ENCODE assay signal across 25 cellular contexts in the genomic region with DNA sequence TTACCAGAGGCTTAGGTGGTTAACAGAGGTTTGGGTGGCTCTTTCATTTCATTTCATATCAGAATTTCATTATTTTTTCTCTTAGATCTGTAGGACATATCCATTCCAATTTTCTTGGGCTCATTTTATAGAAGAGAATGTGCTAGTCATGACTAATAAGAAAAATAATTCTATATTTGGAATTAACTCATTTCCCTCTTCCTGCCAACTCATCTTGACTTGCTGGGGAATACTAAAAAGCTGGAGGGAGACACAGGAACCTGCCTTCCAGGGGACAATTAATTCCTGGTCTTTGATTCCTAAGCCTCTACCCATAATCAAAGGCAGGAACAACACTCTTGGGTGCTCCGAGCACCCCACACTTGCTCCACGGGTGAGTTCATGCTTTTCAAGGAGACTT.
A peak's percentile ranks its signal among the peaks of the same experiment; 100 is the strongest.
DNase-seq lines count a peak whose midpoint lies in the region; ATAC-seq and TF ChIP-seq lines count a peak whose summit lies in the region.
"Had no signal": no experiment of that assay in that cellular context is flagged by ENCODE, and none has a peak within 500 bp of the region (broad histone marks: within the 10 kb centered on the region; RNA-seq: fewer than 3 reads in every experiment).

No MANE protein-coding gene starts in this region.

- TF ChIP-seq EP300 in gastroesophageal sphincter (IDR thresholded peaks at IDR 0.05): no peak

- H3K4me3 ChIP-seq in RWPE2 (ENCODE audit: severe bottlenecking) (no peak overlapping the region), epithelial cell of esophagus (ENCODE audit: low read length) (no peak overlapping the region), gastroesophageal sphincter (no peak overlapping the region)
- H3K4me3 ChIP-seq: cardiac muscle cell, esophagus muscularis mucosa, GM23338, hepatocyte, transverse colon had no signal

- DNase-seq in GM03348 (ENCODE audit: low spot score): peak; percentile 42
- DNase-seq in RWPE2 (ENCODE audit: low spot score): no peak
- peak; percentile 28 for DNase-seq in epithelial cell of esophagus (ENCODE audit: low read depth)
- no peak for DNase-seq in head of caudate nucleus
- DNase-seq in activated T-helper 1 cell treated with anti-CD3 and anti-CD28 coated beads, Interleukin-12 subunit alpha, Interleukin-12 subunit beta, Interleukin-2, Interleukin-4 antibody, amounts not matched to agents 30 ng/mL and 10 ng/mL and 1 ng/mL, durations not matched to agents 14 hours and 24 hours and 36 hours (ENCODE audit: low spot score): no peak
- DNase-seq: activated CD4-positive, CD25-positive, alpha-beta regulatory T cell treated with anti-CD3 and anti-CD28 coated beads, Interleukin-2, amount 50 U/mL, for 72 hours; activated naive CD8-positive, alpha-beta T cell treated with anti-CD3 and anti-CD28 coated beads, Interleukin-2, amount 10 ng/mL, durations not matched to agents 7 days and 5 days; BE2C; COR-L47; naive thymus-derived CD8-positive, alpha-beta T cell; NCI-H1694; NCI-H774; stimulated activated CD4-positive, alpha-beta T cell treated with anti-CD3 and anti-CD28 coated beads, Interleukin-1b, Interleukin-23, amount 100 ng/mL, for 48 hours; stimulated activated naive CD4-positive, alpha-beta T cell treated with Interleukin-2 at 50 U/mL for 16 hours; T-helper 9 cell; transverse colon had no signal

- no peaks in the 10 kb centered on the region for H3K9me3 ChIP-seq in RWPE2 (ENCODE audit: severe bottlenecking)
- peaks cover 0 to 5% (median 0%) of the 10 kb centered on the region in 3 donors for H3K9me3 ChIP-seq in gastroesophageal sphincter
- H3K9me3 ChIP-seq: BE2C, transverse colon had no signal

- 70 to 80% methylated on average over 2 of the region's 2 CpGs for WGBS in gastroesophageal sphincter (ENCODE audit: low coverage in 1 of 2), 2 donors

- ATAC-seq in RWPE2 (ENCODE audit: low read depth) (peak; percentile 52; the same call in 1 of the 3 replicates), HG03039 (IDR thresholded peaks at IDR 0.05; ENCODE audit: unreplicated experiment) (no peak), gastroesophageal sphincter (no peak)
- ATAC-seq: GM23338; naive thymus-derived CD8-positive, alpha-beta T cell had no signal

- H3K27me3 ChIP-seq in RWPE2 (ENCODE audit: insufficient read depth, poor library complexity, severe bottlenecking): no peaks in the 10 kb centered on the region
- H3K27me3 ChIP-seq in gastroesophageal sphincter: no peaks in the 10 kb centered on the region
- H3K27me3 ChIP-seq: BE2C, cardiac muscle cell, esophagus muscularis mucosa, hepatocyte, transverse colon had no signal

- TF ChIP-seq CTCF in RWPE2 (IDR thresholded peaks at IDR 0.05; ENCODE audit: poor library complexity, severe bottlenecking) (no peak), epithelial cell of esophagus (IDR thresholded peaks at IDR 0.05; ENCODE audit: insufficient read depth, low read depth, low read length, missing control alignments) (no peak), nephron (IDR thresholded peaks at IDR 0.05; ENCODE audit: unreplicated experiment in 3 of 3) (no peak), gastroesophageal sphincter (IDR thresholded peaks at IDR 0.05) (no peak)

- no peaks in the 10 kb centered on the region for H3K27me3 Mint-ChIP-seq in nephron (ENCODE audit: low read depth)
- H3K27me3 Mint-ChIP-seq in activated T-helper 1 cell treated with anti-CD3 and anti-CD28 coated beads, Interleukin-12 subunit alpha, Interleukin-12 subunit beta, Interleukin-2, Interleukin-4 antibody, amounts not matched to agents 30 ng/mL and 10 ng/mL and 1 ng/mL, durations not matched to agents 14 hours and 24 hours and 36 hours (ENCODE audit: insufficient read depth): no peaks in the 10 kb centered on the region
- H3K27me3 Mint-ChIP-seq: activated naive CD8-positive, alpha-beta T cell treated with anti-CD3 and anti-CD28 coated beads, Interleukin-2, amount 10 ng/mL, durations not matched to agents 7 days and 5 days; memory B cell had no signal

- H3K36me3 Mint-ChIP-seq in nephron (ENCODE audit: low read depth): no peaks in the 10 kb centered on the region
- H3K36me3 Mint-ChIP-seq in activated T-helper 1 cell treated with anti-CD3 and anti-CD28 coated beads, Interleukin-12 subunit alpha, Interleukin-12 subunit beta, Interleukin-2, Interleukin-4 antibody, amounts not matched to agents 30 ng/mL and 10 ng/mL and 1 ng/mL, durations not matched to agents 14 hours and 24 hours and 36 hours (ENCODE audit: low read depth): no peaks in the 10 kb centered on the region
- H3K36me3 Mint-ChIP-seq: activated naive CD8-positive, alpha-beta T cell treated with anti-CD3 and anti-CD28 coated beads, Interleukin-2, amount 10 ng/mL, durations not matched to agents 7 days and 5 days; memory B cell; naive thymus-derived CD8-positive, alpha-beta T cell had no signal

- peaks cover 7% of the 10 kb centered on the region for H3K9me3 Mint-ChIP-seq in nephron
- peaks cover 9% of the 10 kb centered on the region for H3K9me3 Mint-ChIP-seq in activated T-helper 1 cell treated with anti-CD3 and anti-CD28 coated beads, Interleukin-12 subunit alpha, Interleukin-12 subunit beta, Interleukin-2, Interleukin-4 antibody, amounts not matched to agents 30 ng/mL and 10 ng/mL and 1 ng/mL, durations not matched to agents 14 hours and 24 hours and 36 hours
- H3K9me3 Mint-ChIP-seq: activated naive CD8-positive, alpha-beta T cell treated with anti-CD3 and anti-CD28 coated beads, Interleukin-2, amount 10 ng/mL, durations not matched to agents 7 days and 5 days; GM23338 had no signal

- H3K4me1 Mint-ChIP-seq in nephron: no peaks in the 10 kb centered on the region
- no peaks in the 10 kb centered on the region for H3K4me1 Mint-ChIP-seq in activated T-helper 1 cell treated with anti-CD3 and anti-CD28 coated beads, Interleukin-12 subunit alpha, Interleukin-12 subunit beta, Interleukin-2, Interleukin-4 antibody, amounts not matched to agents 30 ng/mL and 10 ng/mL and 1 ng/mL, durations not matched to agents 14 hours and 24 hours and 36 hours (ENCODE audit: low read depth)
- H3K4me1 Mint-ChIP-seq: activated naive CD8-positive, alpha-beta T cell treated with anti-CD3 and anti-CD28 coated beads, Interleukin-2, amount 10 ng/mL, durations not matched to agents 7 days and 5 days; GM23338; memory B cell; naive thymus-derived CD8-positive, alpha-beta T cell had no signal

- peak overlapping the region; percentile 37 for H3K27ac ChIP-seq in RWPE2 (ENCODE audit: poor library complexity, severe bottlenecking)
- H3K27ac ChIP-seq in gastroesophageal sphincter: no peak overlapping the region
- H3K27ac ChIP-seq: cardiac muscle cell, esophagus muscularis mucosa, hepatocyte, parathyroid adenoma, transverse colon had no signal

- TF ChIP-seq POLR2A in gastroesophageal sphincter (IDR thresholded peaks at IDR 0.05): no peak

- intact Hi-C loops in head of caudate nucleus (cut with DNase I): no loop called here
- intact Hi-C loops in activated T-helper 1 cell treated with anti-CD3 and anti-CD28 coated beads, Interleukin-12 subunit alpha, Interleukin-12 subunit beta, Interleukin-2, Interleukin-4 antibody, amounts not matched to agents 30 ng/mL and 10 ng/mL and 1 ng/mL, durations not matched to agents 14 hours and 24 hours and 36 hours (cut with micrococcal nuclease): no loop called here

- no peaks in the 10 kb centered on the region for H3K36me3 ChIP-seq in RWPE2 (ENCODE audit: low read depth)
- no peaks in the 10 kb centered on the region for H3K36me3 ChIP-seq in gastroesophageal sphincter
- H3K36me3 ChIP-seq: BE2C, cardiac muscle cell, esophagus muscularis mucosa, transverse colon had no signal

- H3K27ac Mint-ChIP-seq in nephron: peak overlapping the region; percentile 5 to 54 (median 9)
- no peak overlapping the region for H3K27ac Mint-ChIP-seq in activated T-helper 1 cell treated with anti-CD3 and anti-CD28 coated beads, Interleukin-12 subunit alpha, Interleukin-12 subunit beta, Interleukin-2, Interleukin-4 antibody, amounts not matched to agents 30 ng/mL and 10 ng/mL and 1 ng/mL, durations not matched to agents 14 hours and 24 hours and 36 hours
- H3K27ac Mint-ChIP-seq: activated naive CD8-positive, alpha-beta T cell treated with anti-CD3 and anti-CD28 coated beads, Interleukin-2, amount 10 ng/mL, durations not matched to agents 7 days and 5 days; GM23338; memory B cell; naive thymus-derived CD8-positive, alpha-beta T cell had no signal

- H3K4me3 Mint-ChIP-seq in nephron: no peak overlapping the region
- H3K4me3 Mint-ChIP-seq in activated T-helper 1 cell treated with anti-CD3 and anti-CD28 coated beads, Interleukin-12 subunit alpha, Interleukin-12 subunit beta, Interleukin-2, Interleukin-4 antibody, amounts not matched to agents 30 ng/mL and 10 ng/mL and 1 ng/mL, durations not matched to agents 14 hours and 24 hours and 36 hours: no peak overlapping the region
- H3K4me3 Mint-ChIP-seq: activated naive CD8-positive, alpha-beta T cell treated with anti-CD3 and anti-CD28 coated beads, Interleukin-2, amount 10 ng/mL, durations not matched to agents 7 days and 5 days; GM23338; memory B cell; naive thymus-derived CD8-positive, alpha-beta T cell had no signal

- H3K4me1 ChIP-seq in RWPE2 (ENCODE audit: insufficient read depth, poor library complexity, severe bottlenecking) (peaks cover 6% of the 10 kb centered on the region), gastroesophageal sphincter (no peaks in the 10 kb centered on the region)
- H3K4me1 ChIP-seq: BE2C, esophagus muscularis mucosa, parathyroid adenoma, transverse colon had no signal

Comparison
In these comparisons a context has a peak if more than half of its experiments do, and no peak if none do; other contexts are left out.
1. DNase-seq: peak in GM03348 (single experiment) and epithelial cell of esophagus (single experiment); none in RWPE2 (single experiment), head of caudate nucleus (0 of 42) and activated T-helper 1 cell treated with anti-CD3 and anti-CD28 coated beads, Interleukin-12 subunit alpha, Interleukin-12 subunit beta, Interleukin-2, Interleukin-4 antibody, amounts not matched to agents 30 ng/mL and 10 ng/mL and 1 ng/mL, durations not matched to agents 14 hours and 24 hours and 36 hours (single experiment).